In the genomic region with DNA sequence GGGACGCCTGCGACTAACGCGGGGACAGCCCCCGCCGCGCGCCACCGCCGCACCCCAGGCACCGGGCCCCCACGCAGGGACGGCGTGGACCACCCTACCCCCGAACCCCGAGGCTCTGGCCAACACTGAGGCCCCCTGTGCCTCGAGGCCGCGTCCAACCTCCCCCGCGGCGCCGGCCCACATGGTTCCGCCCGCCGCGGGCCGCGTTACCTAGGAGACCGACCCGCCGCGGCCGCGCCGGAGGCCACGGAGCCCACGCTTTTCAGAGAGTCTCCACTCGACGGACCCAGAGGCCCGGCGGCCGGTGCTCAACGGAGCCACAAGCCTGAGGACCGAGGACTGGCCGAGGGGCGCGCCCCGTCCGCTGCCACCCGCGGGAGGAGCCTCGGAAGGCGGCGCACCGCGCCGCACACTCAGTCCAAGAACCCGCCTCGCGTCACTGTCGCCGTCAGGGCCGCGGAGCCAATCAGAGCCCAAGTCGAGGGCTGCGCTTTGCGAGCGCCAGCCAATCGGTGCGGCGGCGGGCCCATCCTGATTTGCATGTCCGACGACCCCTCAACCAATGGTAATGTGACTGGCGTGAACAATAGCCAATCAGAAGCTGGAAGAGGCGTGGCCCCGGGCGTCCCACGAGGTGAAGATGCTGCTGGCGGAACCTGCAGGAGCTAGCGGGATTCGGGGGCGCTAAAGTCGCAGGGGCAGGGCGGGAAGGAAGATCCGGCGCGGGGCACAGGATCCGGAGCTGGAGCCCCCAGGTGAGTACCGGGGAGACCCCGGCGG, we compare ENCODE assay signal across 8 cellular contexts. TPM values are rescaled to one million over a fixed set of nuclear protein-coding genes. Genes with fewer than 3 reads are reported as not detected.
DNase-seq lines count a peak whose midpoint lies in the region; ATAC-seq and TF ChIP-seq lines count a peak whose summit lies in the region.

Gene NPHP4 (minus strand): TSS at position 392 of the 780 bp plus-strand sequence. CDS start 6,136 bp downstream, outside the sequence.

- H3K27ac ChIP-seq in PC-9: no peak within 1 kb of the TSS

- POLR2A ChIA-PET in PC-9 (lab: Charles Lee; ENCODE audit: unreplicated experiment): interaction anchor here (0.6 to 0.7 kb wide), 2 partner anchors 214 to 868 kb away, joined by 3 to 4 read pairs; no protein-coding TSS in a partner anchor

- CTCF ChIA-PET in PC-9 (lab: Charles Lee): no interaction called here

- H3K36me3 Mint-ChIP-seq in IgD-negative memory B cell: no peaks in the 10 kb centered on the region

- H3K9me2 ChIP-seq in PC-9 (ENCODE audit: insufficient read depth): no peaks in the 10 kb centered on the region

- 0 out of 2 replicates have a peak, but pooled peaks cover 4% of the 10 kb centered on the region for H3K4me1 ChIP-seq in PC-9 (replicated peaks; ENCODE audit: insufficient read depth)

- peak within 1 kb of the TSS; percentile 88 to 97 (median 94) for H3K27ac Mint-ChIP-seq in IgD-negative memory B cell

- H4K20me1 ChIP-seq in PC-9 (ENCODE audit: insufficient read depth): no peaks in the 10 kb centered on the region

- H3K4me3 ChIP-seq in PC-9 (peak within 1 kb of the TSS; percentile 85), epithelial cell of proximal tubule (ENCODE audit: low read depth, low read length) (peak within 1 kb of the TSS; percentile 89)

- peaks cover 2% of the 10 kb centered on the region for H3K27me3 Mint-ChIP-seq in IgD-negative memory B cell

- intact Hi-C loops in PC-9 (cut with micrococcal nuclease; ENCODE audit: unreplicated experiment): loop anchor here (1.0 to 5.0 kb wide), 2 partner anchors 34 to 245 kb away; partner anchors contain the start of gene ICMT

- BruUV-seq in PC-9 (replicated peaks; lab: Mats Ljungman, UMichigan): no TSS peak

- H3K4me2 ChIP-seq in PC-9: peak within 1 kb of the TSS; percentile 94

- no peaks in the 10 kb centered on the region for H3K9me3 Mint-ChIP-seq in IgD-negative memory B cell

- H3K4me3 Mint-ChIP-seq in IgD-negative memory B cell: peak within 1 kb of the TSS; percentile 94 to 98 (median 96)

- peaks cover 8% of the 10 kb centered on the region; the same call in 1 of the 2 replicates for H3K79me2 ChIP-seq in PC-9 (ENCODE audit: low read depth)

- DNase-seq in DMS114 treated with DMSO at 0.1 percent for 48 hours (lab: John Stamatoyannopoulos, UW; ENCODE audit: unreplicated experiment): peak; percentile 98
- peak; percentile 95 to 98 for DNase-seq in PC-9
- peak; percentile 97 for DNase-seq in activated T-cell treated with anti-CD3 and anti-CD28 coated beads, Interleukin-2, amount 50 U/mL, for 1 hour
- DNase-seq in epithelial cell of proximal tubule (ENCODE audit: low read depth): peak; percentile 87
- DNase-seq in mucosa of gallbladder (ENCODE audit: low spot score): peak; percentile 100
- DNase-seq in stimulated activated CD8-positive, alpha-beta memory T cell treated with anti-CD3 and anti-CD28 coated beads, Interleukin-4, amount 100 ng/mL, for 4 hours (ENCODE audit: low read depth in 2 of 2, low spot score in 1 of 2): peak; percentile 98 to 99

- peak; percentile 88 for ATAC-seq in GM21529 (IDR thresholded peaks at IDR 0.05; ENCODE audit: unreplicated experiment)

- H3K9me3 ChIP-seq in PC-9 (ENCODE audit: insufficient read depth, low read depth): no peaks in the 10 kb centered on the region

- peak within 1 kb of the TSS; percentile 87 for H2AFZ ChIP-seq in PC-9

- peaks cover 17 to 24% (median 19%) of the 10 kb centered on the region in 3 donors for H3K4me1 Mint-ChIP-seq in IgD-negative memory B cell

- TF ChIP-seq CTCF in PC-9 (conservative IDR thresholded peaks at IDR 0.05) (no peak), epithelial cell of proximal tubule (conservative IDR thresholded peaks at IDR 0.05; ENCODE audit: low read depth, low read length) (no peak)

- H3F3A ChIP-seq in PC-9 (ENCODE audit: insufficient read depth, low read depth): no peaks in the 10 kb centered on the region

- H3K36me3 ChIP-seq in PC-9 (ENCODE audit: low read depth): no peaks in the 10 kb centered on the region

- H3K27me3 ChIP-seq in PC-9 (ENCODE audit: insufficient read depth, low read depth): no peaks in the 10 kb centered on the region

RNA-seq across cellular contexts. Expression of gene NPHP4, which starts in this region (rescaled TPM):
- polyA plus RNA-seq in IgD-negative memory B cell: 0.71 TPM
- total RNA-seq in PC-9 (2021): 17.9 and 21.5 TPM in 2 replicates
- 7.5 and 8.8 TPM in 2 replicates for total RNA-seq in epithelial cell of proximal tubule
- 20.6 TPM for total RNA-seq in mucosa of gallbladder
